ENCODE assay signal across 8 cellular contexts in genomic region chr3:97820780-97821179, GRCh38. TPM values are rescaled to one million over a fixed set of nuclear protein-coding genes. Genes with fewer than 3 reads are reported as not detected.
A peak's percentile ranks its signal among the peaks of the same experiment; 100 is the strongest.
DNase-seq lines count a peak whose midpoint lies in the region; ATAC-seq and TF ChIP-seq lines count a peak whose summit lies in the region.

No MANE protein-coding gene starts in this region.

- H3K27me3 ChIP-seq in CD4-positive, alpha-beta memory T cell (ENCODE audit: insufficient read depth, low read length), result no peaks in the 10 kb centered on the region
- peaks cover 0 to 14% (median 12%) of the 10 kb centered on the region in 3 experiments for H3K27me3 ChIP-seq in neuronal stem cell (ENCODE audit: control insufficient read depth in 3 of 3, insufficient read depth in 3 of 3, low read depth in 1 of 3, low read length in 3 of 3)

- no CpG with 5 or more reads among the region's 5 CpGs for WGBS in neuronal stem cell (ENCODE audit: extremely low coverage in 2 of 2, insufficient read length in 2 of 2, insufficient replicate concordance in 1 of 2), 2 donors

- H3K4me2 ChIP-seq in neuronal stem cell (ENCODE audit: insufficient read depth, low read length, poor library complexity, severe bottlenecking), result no peak overlapping the region

- no peak overlapping the region for H2BK15ac ChIP-seq in neuronal stem cell (ENCODE audit: low read length)

- POLR2A ChIA-PET in CD4-positive, alpha-beta memory T cell (lab: Charles Lee; ENCODE audit: partially characterized antibody), result interaction anchor here (0.8 to 3.5 kb wide), 19 partner anchors 10 to 772 kb away, joined by 3 to 26 read pairs (median 4); partner anchors contain the start of genes ARL6, CLDND1 and CPOX

- peaks cover 0 to 2% of the 10 kb centered on the region in 2 donors for H3K27me3 Mint-ChIP-seq in CD4-positive, alpha-beta memory T cell
- peaks cover 27% of the 10 kb centered on the region for H3K27me3 Mint-ChIP-seq in dendritic cell treated with granulocyte-macrophage colony-stimulating factor and Interleukin-4, amounts not matched to agents 40 ng/mL and 50 ng/mL, for 4 days

- H4K8ac ChIP-seq in neuronal stem cell (ENCODE audit: low read depth, low read length), result no peak overlapping the region

- H2BK12ac ChIP-seq in neuronal stem cell (ENCODE audit: low read length), result no peak overlapping the region

- H2BK120ac ChIP-seq in neuronal stem cell (ENCODE audit: low read depth, low read length), result no peak overlapping the region

- H2BK5ac ChIP-seq in neuronal stem cell (ENCODE audit: low read length), result no peak overlapping the region

- no peaks in the 10 kb centered on the region for H3K9me3 ChIP-seq in CD4-positive, alpha-beta memory T cell (ENCODE audit: control insufficient read depth in 1 of 2, low read length in 2 of 2)
- no peaks in the 10 kb centered on the region for H3K9me3 ChIP-seq in neuronal stem cell (replicated peaks in 1 of 2; ENCODE audit: control insufficient read depth in 2 of 2, insufficient read depth in 1 of 2, low read depth in 1 of 2, low read length in 2 of 2)

- no peak for DNase-seq in CD4-positive, alpha-beta memory T cell
- peak; percentile 3 for DNase-seq in NB4 (ENCODE audit: low read depth)
- no peak for DNase-seq in neuronal stem cell (ENCODE audit: low spot score)
- no peak for DNase-seq in DMS114 treated with DMSO at 0.1 percent for 48 hours (lab: John Stamatoyannopoulos, UW; ENCODE audit: unreplicated experiment)
- no peak for DNase-seq in G401 (ENCODE audit: low spot score)

- H3K4me3 ChIP-seq in CD4-positive, alpha-beta memory T cell (ENCODE audit: low read length in 2 of 2), result peak overlapping the region in 1 of 2 donors; percentile 76
- peak overlapping the region; percentile 72 for H3K4me3 ChIP-seq in NB4 (ENCODE audit: low read depth, low read length)
- no peak overlapping the region for H3K4me3 ChIP-seq in neuronal stem cell (ENCODE audit: low read length in 2 of 2)

- H2AFZ ChIP-seq in neuronal stem cell (ENCODE audit: low read length), result peak overlapping the region; percentile 97

- peak overlapping the region; percentile 8 to 91 (median 85) for H3K27ac Mint-ChIP-seq in CD4-positive, alpha-beta memory T cell
- H3K27ac Mint-ChIP-seq in dendritic cell treated with granulocyte-macrophage colony-stimulating factor and Interleukin-4, amounts not matched to agents 40 ng/mL and 50 ng/mL, for 4 days, result no peak overlapping the region

- no peak overlapping the region for H3K18ac ChIP-seq in neuronal stem cell (ENCODE audit: low read length)

- peak overlapping the region; percentile 48 for H3K27ac ChIP-seq in CD4-positive, alpha-beta memory T cell (ENCODE audit: low read depth, low read length)
- H3K27ac ChIP-seq in neuronal stem cell (replicated peaks; ENCODE audit: low read length), result no peak overlapping the region

- in situ Hi-C loops in G401 (cut with HindIII; ENCODE audit: low sequenced_read_pairs), result no loop called here

- H2AK5ac ChIP-seq in neuronal stem cell (ENCODE audit: low read depth, low read length), result no peak overlapping the region

- H3K4ac ChIP-seq in neuronal stem cell (ENCODE audit: low read length), result no peak overlapping the region

- peaks cover 25 to 38% (median 29%) of the 10 kb centered on the region in 4 donors for H3K4me1 Mint-ChIP-seq in CD4-positive, alpha-beta memory T cell
- H3K4me1 Mint-ChIP-seq in dendritic cell treated with granulocyte-macrophage colony-stimulating factor and Interleukin-4, amounts not matched to agents 40 ng/mL and 50 ng/mL, for 4 days (ENCODE audit: low read depth), result peaks cover 25% of the 10 kb centered on the region

- peaks cover 0 to 8% of the 10 kb centered on the region in 2 donors for H3K36me3 Mint-ChIP-seq in CD4-positive, alpha-beta memory T cell
- H3K36me3 Mint-ChIP-seq in dendritic cell treated with granulocyte-macrophage colony-stimulating factor and Interleukin-4, amounts not matched to agents 40 ng/mL and 50 ng/mL, for 4 days (ENCODE audit: low read depth), result peaks cover 7% of the 10 kb centered on the region

- ATAC-seq in HG02610 (IDR thresholded peaks at IDR 0.05; ENCODE audit: unreplicated experiment), result no peak
- ATAC-seq in HG03378 (IDR thresholded peaks at IDR 0.05; ENCODE audit: unreplicated experiment), result no peak

- no peaks in the 10 kb centered on the region for H3K9me3 Mint-ChIP-seq in CD4-positive, alpha-beta memory T cell
- H3K9me3 Mint-ChIP-seq in dendritic cell treated with granulocyte-macrophage colony-stimulating factor and Interleukin-4, amounts not matched to agents 40 ng/mL and 50 ng/mL, for 4 days, result no peaks in the 10 kb centered on the region

- H3K4me3 Mint-ChIP-seq in CD4-positive, alpha-beta memory T cell, result peak overlapping the region; percentile 85 to 99 (median 97)
- peak overlapping the region; percentile 99 for H3K4me3 Mint-ChIP-seq in dendritic cell treated with granulocyte-macrophage colony-stimulating factor and Interleukin-4, amounts not matched to agents 40 ng/mL and 50 ng/mL, for 4 days

- no peaks in the 10 kb centered on the region for H3K36me3 ChIP-seq in CD4-positive, alpha-beta memory T cell (ENCODE audit: insufficient read depth, low read length)
- H3K36me3 ChIP-seq in neuronal stem cell (replicated peaks in 1 of 2; ENCODE audit: control insufficient read depth in 2 of 2, insufficient read depth in 2 of 2, low read length in 2 of 2), result no peaks in the 10 kb centered on the region

- H3K9ac ChIP-seq in neuronal stem cell (ENCODE audit: low read depth, low read length, poor library complexity), result no peak overlapping the region

- peaks cover 24% of the 10 kb centered on the region for H3K4me1 ChIP-seq in CD4-positive, alpha-beta memory T cell (ENCODE audit: insufficient read depth, low read length)
- peaks cover 0 to 7% of the 10 kb centered on the region in 2 donors for H3K4me1 ChIP-seq in neuronal stem cell (ENCODE audit: control insufficient read depth in 2 of 2, insufficient read depth in 1 of 2, low read depth in 1 of 2, low read length in 2 of 2)

- no peak overlapping the region for H4K91ac ChIP-seq in neuronal stem cell (ENCODE audit: low read depth, low read length, poor library complexity)

- H3K14ac ChIP-seq in neuronal stem cell (ENCODE audit: low read length), result no peak overlapping the region

- intact Hi-C loops in CD4-positive, alpha-beta memory T cell (cut with micrococcal nuclease), result loop anchor here (1.0 to 2.0 kb wide), 6 partner anchors 27 to 203 kb away; partner anchors contain the start of genes ARL6 and RIOX2
- intact Hi-C loops in dendritic cell treated with granulocyte-macrophage colony-stimulating factor and Interleukin-4, amounts not matched to agents 40 ng/mL and 50 ng/mL, for 4 days (cut with micrococcal nuclease), result loop anchor here (5.0 to 10.0 kb wide), 2 partner anchors 152 to 704 kb away; partner anchors contain the start of genes CLDND1 and RIOX2

- no peak overlapping the region for H3K23ac ChIP-seq in neuronal stem cell (ENCODE audit: low read depth, low read length, poor library complexity)

- TF ChIP-seq POLR2A in NB4 (IDR thresholded peaks at IDR 0.05; ENCODE audit: extremely low read depth, insufficient read length), result no peak

- no peak for TF ChIP-seq CTCF in NB4 (IDR thresholded peaks at IDR 0.05; ENCODE audit: low read depth, low read length)

- H3K79me1 ChIP-seq in neuronal stem cell (ENCODE audit: low read depth, low read length), result peaks cover 3% of the 10 kb centered on the region

- CTCF ChIA-PET in CD4-positive, alpha-beta memory T cell (lab: Charles Lee; ENCODE audit: partially characterized antibody), result interaction anchor here (0.6 to 4.4 kb wide), 20 partner anchors 9 to 202 kb away, joined by 3 to 24 read pairs (median 4); partner anchors contain the start of gene ARL6

RNA-seq across cellular contexts. Expression of gene CRYBG3, which starts 1.0 kb away (rescaled TPM):
- 10 to 100 TPM; 11.6 to 12.3 TPM for total RNA-seq in CD4-positive, alpha-beta memory T cell
- polyA plus RNA-seq in CD4-positive, alpha-beta memory T cell, result 1 to 10 TPM in 1 of 2 donors, under 1 TPM in 1; 0.83 to 3.4 TPM
- 1.4 TPM for polyA plus RNA-seq in neuronal stem cell (2013, experiment 1 of 2)
- polyA plus RNA-seq in neuronal stem cell (2013, experiment 2 of 2), result 1.4 TPM
- total RNA-seq in G401 (2014; rRNA removed; shearing (Covaris generic)), result 0.17 TPM in 1 of 2 replicates, not detected in the other

RNA-seq across cellular contexts. Expression of gene ARL6, which starts 56.2 kb away (rescaled TPM):
- 1 to 10 TPM; 3.7 to 6.4 TPM for total RNA-seq in CD4-positive, alpha-beta memory T cell
- 1 to 10 TPM; 3.8 to 4.9 TPM for polyA plus RNA-seq in CD4-positive, alpha-beta memory T cell
- polyA plus RNA-seq in neuronal stem cell (2013, experiment 1 of 2), result 5.8 TPM
- polyA plus RNA-seq in neuronal stem cell (2013, experiment 2 of 2), result 7.6 TPM
- total RNA-seq in G401 (2014; rRNA removed; shearing (Covaris generic)), result 2.0 and 3.0 TPM in 2 replicates

Comparison
In these comparisons a context has a peak if more than half of its experiments do, and no peak if none do; other contexts are left out.
1. RNA of gene CRYBG3, which starts 1.0 kb away (total RNA-seq): 11.6 to 12.3 TPM in CD4-positive, alpha-beta memory T cell; 0.17 TPM in G401; every median in the first group is over 10 times any median in the second.